ENCODE assay signal across 29 cellular contexts in genomic region chr22:41500303-41500702, GRCh38.
"Had no signal": no experiment of that assay in that cellular context is flagged by ENCODE, and none has a peak within 500 bp of the region (broad histone marks: within the 10 kb centered on the region; RNA-seq: fewer than 3 reads in every experiment).

No MANE protein-coding gene starts in this region.

- ATAC-seq: activated CD8-positive, alpha-beta T cell treated with anti-CD3 and anti-CD28 coated beads for 36 hours; activated T-cell treated with anti-CD3 and anti-CD28 coated beads, Interleukin-2, amount 50 U/mL, for 72 hours; Panc1; SK-N-SH treated with all-trans-retinoic acid at 6 μM for 48 hours had no signal

- H3K9me3 Mint-ChIP-seq: activated B cell treated with CpG ODN at 0.5 μM for 24 hours; activated CD8-positive, alpha-beta T cell treated with anti-CD3 and anti-CD28 coated beads for 36 hours; activated naive CD8-positive, alpha-beta T cell treated with anti-CD3 and anti-CD28 coated beads, Interleukin-2, amount 10 ng/mL, durations not matched to agents 7 days and 5 days; activated T-cell treated with anti-CD3 and anti-CD28 coated beads, Interleukin-2, amount 50 U/mL, for 72 hours; activated T-helper 2 cell treated with anti-CD3 and anti-CD28 coated beads, Interferon-gamma antibody, Interleukin-2, Interleukin-4, amounts not matched to agents 10 μg/mL and 5 μg/mL and 100 μg/mL, durations not matched to agents 14 hours and 24 hours and 36 hours; T-helper 2 cell treated with Interferon-gamma antibody and Interleukin-4, amounts not matched to agents 5 μg/mL and 100 μg/mL, for 36 hours had no signal

- H3K27me3 Mint-ChIP-seq: activated B cell treated with CpG ODN at 0.5 μM for 24 hours; activated CD8-positive, alpha-beta T cell treated with anti-CD3 and anti-CD28 coated beads for 36 hours; activated naive CD8-positive, alpha-beta T cell treated with anti-CD3 and anti-CD28 coated beads, Interleukin-2, amount 10 ng/mL, durations not matched to agents 7 days and 5 days had no signal

- H3K27ac Mint-ChIP-seq: activated CD8-positive, alpha-beta T cell treated with anti-CD3 and anti-CD28 coated beads for 36 hours; activated naive CD8-positive, alpha-beta T cell treated with anti-CD3 and anti-CD28 coated beads, Interleukin-2, amount 10 ng/mL, durations not matched to agents 7 days and 5 days; activated T-cell treated with anti-CD3 and anti-CD28 coated beads, Interleukin-2, amount 50 U/mL, for 72 hours; activated T-helper 2 cell treated with anti-CD3 and anti-CD28 coated beads, Interferon-gamma antibody, Interleukin-2, Interleukin-4, amounts not matched to agents 10 μg/mL and 5 μg/mL and 100 μg/mL, durations not matched to agents 14 hours and 24 hours and 36 hours; T-helper 2 cell treated with Interferon-gamma antibody and Interleukin-4, amounts not matched to agents 5 μg/mL and 100 μg/mL, for 36 hours had no signal

- H3K27ac ChIP-seq: adrenal gland, KMS-11, SJSA1 had no signal

- H3K4me1 ChIP-seq: SJSA1 had no signal

- H3K4me2 ChIP-seq: KMS-11 had no signal

- H3K9me3 ChIP-seq: adrenal gland, MG63, SJSA1 had no signal

- DNase-seq: activated B cell treated with CpG ODN at 0.5 μM for 24 hours; activated CD4-positive, alpha-beta T cell treated with anti-CD3 and anti-CD28 coated beads, Interleukin-2, amount 50 U/mL, for 1 hour; activated CD8-positive, alpha-beta memory T cell treated with anti-CD3 and anti-CD28 coated beads, Interleukin-2, amount 50 U/mL, for 4 hours; activated CD8-positive, alpha-beta T cell treated with anti-CD3 and anti-CD28 coated beads for 36 hours; activated naive CD4-positive, alpha-beta T cell treated with anti-CD3 and anti-CD28 coated beads, Interleukin-2, amount 50 U/mL, for 16 hours; activated naive CD8-positive, alpha-beta T cell treated with anti-CD3 and anti-CD28 coated beads, Interleukin-2, amount 10 ng/mL, durations not matched to agents 7 days and 5 days; activated T-cell treated with anti-CD3 and anti-CD28 coated beads, Interleukin-2, amount 50 U/mL, for 72 hours; adrenal gland; anterior cingulate cortex; MG63; MV-4-11; NCI-H1092 treated with DMSO at 0.1 percent for 48 hours; NCI-H1417 treated with DMSO at 0.1 percent for 48 hours; NCI-H1694; NCI-H2029; NCI-H345; NCI-H510A; NCI-H526 treated with DMSO at 0.1 percent for 48 hours; NCI-H82; OCI-M1; RPMI8226; SHP77; SW 1271 had no signal

- H3K27me3 ChIP-seq: adrenal gland, MG63, SJSA1 had no signal

- H3K9ac ChIP-seq: KMS-11 had no signal

- H3K4me1 Mint-ChIP-seq: activated naive CD8-positive, alpha-beta T cell treated with anti-CD3 and anti-CD28 coated beads, Interleukin-2, amount 10 ng/mL, durations not matched to agents 7 days and 5 days had no signal

- H3K4me3 Mint-ChIP-seq: activated B cell treated with CpG ODN at 0.5 μM for 24 hours; activated CD8-positive, alpha-beta T cell treated with anti-CD3 and anti-CD28 coated beads for 36 hours; activated naive CD8-positive, alpha-beta T cell treated with anti-CD3 and anti-CD28 coated beads, Interleukin-2, amount 10 ng/mL, durations not matched to agents 7 days and 5 days; activated T-cell treated with anti-CD3 and anti-CD28 coated beads, Interleukin-2, amount 50 U/mL, for 72 hours; T-helper 2 cell treated with Interferon-gamma antibody and Interleukin-4, amounts not matched to agents 5 μg/mL and 100 μg/mL, for 36 hours had no signal

- H3K4me3 ChIP-seq: adrenal gland, MG63, SJSA1 had no signal
